In genomic region chr11:287821-288327, GRCh38 we compare ENCODE assay signal across 9 cellular contexts. TPM values are rescaled to one million over a fixed set of nuclear protein-coding genes. Genes with fewer than 3 reads are reported as not detected.
A peak's percentile ranks its signal among the peaks of the same experiment; 100 is the strongest.
DNase-seq lines count a peak whose midpoint lies in the region; ATAC-seq, FAIRE-seq and TF ChIP-seq lines count a peak whose summit lies in the region.
"Had no signal": no experiment of that assay in that cellular context is flagged by ENCODE, and none has a peak within 500 bp of the region (broad histone marks: within the 10 kb centered on the region; RNA-seq: fewer than 3 reads in every experiment).

No MANE protein-coding gene starts in this region.

- peaks cover 52% of the 10 kb centered on the region for H3K4me1 Mint-ChIP-seq in activated naive CD8-positive, alpha-beta T cell (ENCODE audit: low read depth)
- H3K4me1 Mint-ChIP-seq in stimulated activated memory B cell treated with anti-CD40 and anti-IgM and Interleukin-4, amounts not matched to agents 10 μg/mL and 1 μg/mL and 100 μg/mL, for 72 hours, result peaks cover 42% of the 10 kb centered on the region

- H3K36me3 Mint-ChIP-seq in activated naive CD8-positive, alpha-beta T cell, result no peaks in the 10 kb centered on the region
- peaks cover 5% of the 10 kb centered on the region for H3K36me3 Mint-ChIP-seq in stimulated activated memory B cell treated with anti-CD40 and anti-IgM and Interleukin-4, amounts not matched to agents 10 μg/mL and 1 μg/mL and 100 μg/mL, for 72 hours

- no peak for FAIRE-seq in kidney (lab: Jason Lieb, UNC)

- H3K27me3 Mint-ChIP-seq in activated naive CD8-positive, alpha-beta T cell, result no peaks in the 10 kb centered on the region
- H3K27me3 Mint-ChIP-seq in stimulated activated memory B cell treated with anti-CD40 and anti-IgM and Interleukin-4, amounts not matched to agents 10 μg/mL and 1 μg/mL and 100 μg/mL, for 72 hours, result peaks cover 25% of the 10 kb centered on the region

- peak overlapping the region; percentile 96 for H3K27ac Mint-ChIP-seq in activated naive CD8-positive, alpha-beta T cell
- peak overlapping the region; percentile 97 for H3K27ac Mint-ChIP-seq in stimulated activated memory B cell treated with anti-CD40 and anti-IgM and Interleukin-4, amounts not matched to agents 10 μg/mL and 1 μg/mL and 100 μg/mL, for 72 hours

- DNase-seq in DMS79 (lab: John Stamatoyannopoulos, UW), result peak; percentile 18
- no peak for DNase-seq in DMS79 treated with DMSO at 0.1 percent for 48 hours (lab: John Stamatoyannopoulos, UW)
- peak; percentile 83 for DNase-seq in kidney
- no peak for DNase-seq in NOMO-1 treated with DMSO at 0.1 percent for 48 hours (lab: John Stamatoyannopoulos, UW; ENCODE audit: unreplicated experiment)

- H3K4me3 ChIP-seq in kidney (ENCODE audit: low read length in 2 of 2), result peak overlapping the region; percentile 60 to 65

- ATAC-seq in stimulated activated memory B cell treated with anti-CD40 and anti-IgM and Interleukin-4, amounts not matched to agents 10 μg/mL and 1 μg/mL and 100 μg/mL, for 72 hours, result no peak
- no peak for ATAC-seq in HG03460 (IDR thresholded peaks at IDR 0.05; ENCODE audit: unreplicated experiment)
- ATAC-seq in HG02870 (IDR thresholded peaks at IDR 0.05; ENCODE audit: unreplicated experiment), result no peak

- peak overlapping the region; percentile 95 for H3K4me3 Mint-ChIP-seq in activated naive CD8-positive, alpha-beta T cell
- H3K4me3 Mint-ChIP-seq in stimulated activated memory B cell treated with anti-CD40 and anti-IgM and Interleukin-4, amounts not matched to agents 10 μg/mL and 1 μg/mL and 100 μg/mL, for 72 hours, result peak overlapping the region; percentile 92

- H3K9me3 ChIP-seq in kidney (ENCODE audit: control insufficient read depth in 1 of 2, low read length in 2 of 2), result no peaks in the 10 kb centered on the region

- peak overlapping the region in 1 of 2 donors; percentile 20 for H3K27ac ChIP-seq in kidney (ENCODE audit: low read depth in 2 of 2, low read length in 2 of 2)

- H3K9me3 Mint-ChIP-seq in activated naive CD8-positive, alpha-beta T cell (ENCODE audit: low read depth), result no peaks in the 10 kb centered on the region
- H3K9me3 Mint-ChIP-seq in stimulated activated memory B cell treated with anti-CD40 and anti-IgM and Interleukin-4, amounts not matched to agents 10 μg/mL and 1 μg/mL and 100 μg/mL, for 72 hours, result no peaks in the 10 kb centered on the region

- H3K4me1 ChIP-seq in kidney (ENCODE audit: control insufficient read depth in 1 of 2, insufficient read depth in 1 of 2, low read depth in 1 of 2, low read length in 2 of 2), result peaks cover 0 to 8% of the 10 kb centered on the region in 2 donors

- no peak for TF ChIP-seq CTCF in kidney (IDR thresholded peaks at IDR 0.05; ENCODE audit: borderline replicate concordance, extremely low read depth, insufficient read depth)

- intact Hi-C loops in kidney (cut with DNase I), result no loop called here

- no peaks in the 10 kb centered on the region for H3K36me3 ChIP-seq in kidney (ENCODE audit: control insufficient read depth in 1 of 2, insufficient read depth in 2 of 2, low read length in 2 of 2)

- H3K9ac ChIP-seq in kidney (ENCODE audit: low read length in 2 of 2), result peak overlapping the region; percentile 29 to 40

RNA-seq across cellular contexts. Expression of gene PGGHG, which starts 1.1 kb away (rescaled TPM):
- 64.1 TPM for total RNA-seq in kidney
- polyA plus RNA-seq in kidney (ENCODE audit: insufficient read depth, low read depth, low replicate concordance), result 16.1 TPM

RNA-seq across cellular contexts. Expression of gene NLRP6, which starts 9.7 kb away (rescaled TPM):
- total RNA-seq in kidney, result 1.6 TPM
- 0.32 TPM for polyA plus RNA-seq in kidney (ENCODE audit: insufficient read depth, low read depth, low replicate concordance)

RNA-seq across cellular contexts. Expression of gene IFITM5, which starts 11.5 kb away (rescaled TPM):
- not detected for total RNA-seq in kidney
- not detected for polyA plus RNA-seq in kidney (ENCODE audit: insufficient read depth, low read depth, low replicate concordance)
- total RNA-seq: activated CD8-positive, alpha-beta memory T cell treated with anti-CD3 and anti-CD28 coated beads for 36 hours had no signal

RNA-seq across cellular contexts. Expression of gene IFITM2, which starts 19.7 kb away (rescaled TPM):
- total RNA-seq in kidney, result 1,111 TPM
- polyA plus RNA-seq in kidney (ENCODE audit: insufficient read depth, low read depth, low replicate concordance), result 814 TPM

RNA-seq across cellular contexts. Expression of gene IFITM1, which starts 26.0 kb away (rescaled TPM):
- 440 TPM for total RNA-seq in kidney
- polyA plus RNA-seq in kidney (ENCODE audit: insufficient read depth, low read depth, low replicate concordance), result 248 TPM

Comparison
In these comparisons a context has a peak if more than half of its experiments do, and no peak if none do; other contexts are left out.
1. DNase-seq: peak in DMS79 (single experiment) and kidney (single experiment); none in DMS79 treated with DMSO at 0.1 percent for 48 hours (single experiment) and NOMO-1 treated with DMSO at 0.1 percent for 48 hours (single experiment).